12 cellular contexts compared by ENCODE assay signal in genomic region chr1:77540501-77541161, GRCh38.
DNase-seq lines count a peak whose midpoint lies in the region; ATAC-seq, FAIRE-seq and TF ChIP-seq lines count a peak whose summit lies in the region.
"Had no signal": no experiment of that assay in that cellular context is flagged by ENCODE, and none has a peak within 500 bp of the region (broad histone marks: within the 10 kb centered on the region; RNA-seq: fewer than 3 reads in every experiment).

No MANE protein-coding gene starts in this region.

- H3K9me3 ChIP-seq in SK-N-SH: no peaks in the 10 kb centered on the region
- no peaks in the 10 kb centered on the region for H3K9me3 ChIP-seq in K562 (replicated peaks; ENCODE audit: control insufficient read depth, insufficient read depth, low read depth, low read length)
- H3K9me3 ChIP-seq in colonic mucosa: no peaks in the 10 kb centered on the region

- H3K4me3 ChIP-seq in SK-N-SH (ENCODE audit: low read depth in 2 of 2, low read length in 1 of 2) (no peak overlapping the region), K562 (no peak overlapping the region), colonic mucosa (no peak overlapping the region)

- H3K27me3 ChIP-seq in SK-N-SH (ENCODE audit: insufficient read depth): no peaks in the 10 kb centered on the region
- H3K27me3 ChIP-seq in K562 (ENCODE audit: control insufficient read depth in 2 of 2, insufficient read depth in 2 of 2, low read length in 2 of 2): peaks cover 0 to 6% of the 10 kb centered on the region in 2 experiments; a peak in 1 of 5 replicates
- no peaks in the 10 kb centered on the region for H3K27me3 ChIP-seq in colonic mucosa

- no peak for TF ChIP-seq POLR2A in K562 (conservative IDR thresholded peaks at IDR 0.05)

- FAIRE-seq in K562 (lab: Jason Lieb, UNC): no peak
- FAIRE-seq: A204.1 had no signal

- POLR2A ChIA-PET in SK-N-SH (lab: Yijun Ruan, JAX) (no interaction called here), K562 (lab: Yijun Ruan, JAX) (no interaction called here)

- in situ Hi-C loops in K562 (cut with MboI): no loop called here

- DNase-seq in SK-N-SH (no peak), K562 (ENCODE audit: extremely low read depth in 1 of 4, low spot score in 3 of 4) (no peak), substantia nigra (lab: John Stamatoyannopoulos, UW) (no peak), colonic mucosa (no peak)
- no peak for DNase-seq in stimulated activated CD4-positive, alpha-beta T cell treated with anti-CD3 and anti-CD28 coated beads, Interleukin-4, amount 100 ng/mL, for 4 hours
- no peak for DNase-seq in activated naive CD4-positive, alpha-beta T cell treated with anti-CD3 and anti-CD28 coated beads, Interleukin-2, amount 10 ng/mL, durations not matched to agents 7 days and 5 days
- DNase-seq: activated CD8-positive, alpha-beta memory T cell treated with anti-CD3 and anti-CD28 coated beads, Interleukin-2, amount 10 ng/mL, durations not matched to agents 7 days and 5 days; midbrain; SHP77 had no signal

- H3K36me3 ChIP-seq in SK-N-SH (replicated peaks in 1 of 2; ENCODE audit: control insufficient read depth in 1 of 2, insufficient read depth in 2 of 2, low read length in 1 of 2): no peaks in the 10 kb centered on the region
- no peaks in the 10 kb centered on the region for H3K36me3 ChIP-seq in K562 (ENCODE audit: control insufficient read depth, insufficient read depth, low read length)
- no peaks in the 10 kb centered on the region for H3K36me3 ChIP-seq in colonic mucosa

- H3K4me1 ChIP-seq in SK-N-SH (ENCODE audit: control insufficient read depth in 1 of 2, insufficient read depth in 2 of 2, low read depth in 1 of 2, low read length in 1 of 2): peaks cover 13 to 62% of the 10 kb centered on the region in 2 experiments
- H3K4me1 ChIP-seq in K562 (replicated peaks in 1 of 2; ENCODE audit: control insufficient read depth in 2 of 2, insufficient read depth in 2 of 2, low read length in 2 of 2): peaks cover 0 to 4% of the 10 kb centered on the region in 2 experiments; a peak in 2 of 5 replicates
- H3K4me1 ChIP-seq in colonic mucosa: no peaks in the 10 kb centered on the region

- TF ChIP-seq CTCF in SK-N-SH (IDR thresholded peaks at IDR 0.05): no peak
- no peak for TF ChIP-seq CTCF in K562 (IDR thresholded peaks at IDR 0.05 in 2 of 3, conservative IDR thresholded peaks at IDR 0.05 in 1 of 3; ENCODE audit: insufficient read depth in 2 of 3, low read depth in 1 of 3, low read length in 3 of 3)
- no peak for TF ChIP-seq CTCF in colonic mucosa (IDR thresholded peaks at IDR 0.05)

- H3K36me3 Mint-ChIP-seq in activated naive CD4-positive, alpha-beta T cell treated with anti-CD3 and anti-CD28 coated beads, Interleukin-2, amount 10 ng/mL, durations not matched to agents 7 days and 5 days: no peaks in the 10 kb centered on the region
- H3K36me3 Mint-ChIP-seq: activated CD8-positive, alpha-beta memory T cell treated with anti-CD3 and anti-CD28 coated beads, Interleukin-2, amount 10 ng/mL, durations not matched to agents 7 days and 5 days had no signal

- H3K9ac ChIP-seq in SK-N-SH (peak overlapping the region; percentile 74; the same call in 1 of the 2 replicates), K562 (ENCODE audit: insufficient read depth in 1 of 2, low read depth in 2 of 2, low read length in 2 of 2) (no peak overlapping the region), colonic mucosa (ENCODE audit: low read depth in 2 of 2, low read length in 2 of 2) (no peak overlapping the region)

- CTCF ChIA-PET in SK-N-SH (lab: Yijun Ruan, JAX) (no interaction called here), K562 (lab: Yijun Ruan, JAX; ENCODE audit: low intra/inter-chr PET ratio) (no interaction called here)
- CTCF ChIA-PET in activated naive CD4-positive, alpha-beta T cell treated with anti-CD3 and anti-CD28 coated beads, Interleukin-2, amount 10 ng/mL, durations not matched to agents 7 days and 5 days (lab: Charles Lee): no interaction called here

- H3K9me3 Mint-ChIP-seq in activated naive CD4-positive, alpha-beta T cell treated with anti-CD3 and anti-CD28 coated beads, Interleukin-2, amount 10 ng/mL, durations not matched to agents 7 days and 5 days: no peaks in the 10 kb centered on the region

- H3F3A ChIP-seq in SK-N-SH (replicated peaks; ENCODE audit: insufficient read depth): peaks cover 51% of the 10 kb centered on the region

- H3K27me3 Mint-ChIP-seq in activated naive CD4-positive, alpha-beta T cell treated with anti-CD3 and anti-CD28 coated beads, Interleukin-2, amount 10 ng/mL, durations not matched to agents 7 days and 5 days: no peaks in the 10 kb centered on the region
- H3K27me3 Mint-ChIP-seq: activated CD8-positive, alpha-beta memory T cell treated with anti-CD3 and anti-CD28 coated beads, Interleukin-2, amount 10 ng/mL, durations not matched to agents 7 days and 5 days had no signal

- no peak overlapping the region for H3K27ac Mint-ChIP-seq in activated naive CD4-positive, alpha-beta T cell treated with anti-CD3 and anti-CD28 coated beads, Interleukin-2, amount 10 ng/mL, durations not matched to agents 7 days and 5 days
- H3K27ac Mint-ChIP-seq: activated CD8-positive, alpha-beta memory T cell treated with anti-CD3 and anti-CD28 coated beads, Interleukin-2, amount 10 ng/mL, durations not matched to agents 7 days and 5 days had no signal

- no peaks in the 10 kb centered on the region for H3K9me1 ChIP-seq in K562 (ENCODE audit: control insufficient read depth, insufficient read depth, low read length)

- no peak for TF ChIP-seq RAD21 in SK-N-SH (IDR thresholded peaks at IDR 0.05; ENCODE audit: low read length)
- TF ChIP-seq RAD21 in K562 (CRISPR knock-in tag; conservative IDR thresholded peaks at IDR 0.05 in 1 of 2, IDR thresholded peaks at IDR 0.05 in 1 of 2): no peak

- H2AFZ ChIP-seq in SK-N-SH (ENCODE audit: low read depth) (no peak overlapping the region), K562 (ENCODE audit: low read depth, low read length) (no peak overlapping the region)

- 0 out of 2 replicates have a peak overlapping the region, but pooled peaks have one; percentile 68 for H3K4me2 ChIP-seq in SK-N-SH
- H3K4me2 ChIP-seq in K562 (ENCODE audit: insufficient read depth, low read length): no peak overlapping the region

- H3K4me3 Mint-ChIP-seq in activated naive CD4-positive, alpha-beta T cell treated with anti-CD3 and anti-CD28 coated beads, Interleukin-2, amount 10 ng/mL, durations not matched to agents 7 days and 5 days: no peak overlapping the region
- H3K4me3 Mint-ChIP-seq: activated CD8-positive, alpha-beta memory T cell treated with anti-CD3 and anti-CD28 coated beads, Interleukin-2, amount 10 ng/mL, durations not matched to agents 7 days and 5 days had no signal

- intact Hi-C loops in K562 (cut with micrococcal nuclease) (no loop called here), colonic mucosa (cut with DNase I) (no loop called here)

- H3K27ac ChIP-seq in SK-N-SH (ENCODE audit: low read depth in 2 of 2, low read length in 1 of 2) (peak overlapping the region; percentile 82 to 93), K562 (ENCODE audit: extremely low read depth, low read depth, low read length) (no peak overlapping the region), substantia nigra (ENCODE audit: low read depth, low read length, poor library complexity, severe bottlenecking) (peak overlapping the region; percentile 73), colonic mucosa (no peak overlapping the region)

- BruUV-seq in K562 (replicated peaks; lab: Mats Ljungman, UMichigan): no TSS peak

- TF ChIP-seq EP300 in SK-N-SH (IDR thresholded peaks at IDR 0.05; ENCODE audit: borderline replicate concordance in 1 of 2, low read depth in 1 of 2, low read length in 1 of 2): no peak
- TF ChIP-seq EP300 in K562 (IDR thresholded peaks at IDR 0.05; ENCODE audit: low read length): no peak

- H3K79me2 ChIP-seq in SK-N-SH (ENCODE audit: insufficient read depth): no peaks in the 10 kb centered on the region
- no peaks in the 10 kb centered on the region for H3K79me2 ChIP-seq in K562 (ENCODE audit: control insufficient read depth, insufficient read depth, low read length)

- ATAC-seq in SK-N-SH treated with all-trans-retinoic acid at 6 μM for 48 hours (no peak), HG03460 (IDR thresholded peaks at IDR 0.05; ENCODE audit: unreplicated experiment) (peak; percentile 39), K562 (no peak)
- ATAC-seq: activated CD8-positive, alpha-beta memory T cell treated with anti-CD3 and anti-CD28 coated beads, Interleukin-2, amount 10 ng/mL, durations not matched to agents 7 days and 5 days had no signal

- H3K9me2 ChIP-seq in SK-N-SH: no peaks in the 10 kb centered on the region

- WGBS in SK-N-SH (ENCODE audit: low lambda C conversion rate): 84% methylated on average over 6 of the region's 6 CpGs
- 32% methylated on average over 6 of the region's 6 CpGs for WGBS in K562 (ENCODE audit: insufficient coverage, low coverage, missing lambda C conversion rate)

- H4K20me1 ChIP-seq in SK-N-SH (ENCODE audit: insufficient read depth): no peaks in the 10 kb centered on the region
- H4K20me1 ChIP-seq in K562 (replicated peaks; ENCODE audit: control insufficient read depth, insufficient read depth, low read length): no peaks in the 10 kb centered on the region

- peaks cover 6% of the 10 kb centered on the region for H3K4me1 Mint-ChIP-seq in activated naive CD4-positive, alpha-beta T cell treated with anti-CD3 and anti-CD28 coated beads, Interleukin-2, amount 10 ng/mL, durations not matched to agents 7 days and 5 days

TF ChIP-seq in SK-N-SH, 30 proteins besides CTCF, POLR2A, EP300 and RAD21 (continues in another document):
- TF ChIP-seq, protein P1, sequence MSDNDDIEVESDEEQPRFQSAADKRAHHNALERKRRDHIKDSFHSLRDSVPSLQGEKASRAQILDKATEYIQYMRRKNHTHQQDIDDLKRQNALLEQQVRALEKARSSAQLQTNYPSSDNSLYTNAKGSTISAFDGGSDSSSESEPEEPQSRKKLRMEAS (IDR thresholded peaks at IDR 0.05; ENCODE audit: low read depth): no peak
- TF ChIP-seq EZH2phosphoT487 (IDR thresholded peaks at IDR 0.05; ENCODE audit: borderline replicate concordance, low read depth) (no peak), SIN3A (IDR thresholded peaks at IDR 0.05; ENCODE audit: borderline replicate concordance, low read depth, low read length) (no peak)

TF ChIP-seq in SK-N-SH treated with all-trans-retinoic acid at 6 μM for 48 hours, 23 proteins besides CTCF, POLR2A, EP300 and RAD21 (continues in another document):
- no peak for TF ChIP-seq TCF4 (CRISPR knock-in tag; IDR thresholded peaks at IDR 0.05; ENCODE audit: borderline replicate concordance)

TF ChIP-seq in K562, 482 proteins besides CTCF, POLR2A, EP300 and RAD21 (continues in another document):
- TF ChIP-seq MBD2 (IDR thresholded peaks at IDR 0.05; ENCODE audit: borderline replicate concordance, low read depth) (no peak), NFXL1 (CRISPR knock-in tag; IDR thresholded peaks at IDR 0.05) (no peak), ZSCAN29 (IDR thresholded peaks at IDR 0.05) (no peak), CEBPB (tag; IDR thresholded peaks at IDR 0.05) (peak; percentile 11; the same call in 1 of the 2 replicates), ZNF324 (CRISPR knock-in tag; IDR thresholded peaks at IDR 0.05) (no peak)

Comparison
In these comparisons a context has a peak if more than half of its experiments do, and no peak if none do; other contexts are left out.
1. H3K27ac ChIP-seq: peak in SK-N-SH (2 of 2) and substantia nigra (single experiment); none in K562 (single experiment) and colonic mucosa (single experiment).